15 cellular contexts compared by ENCODE assay signal in genomic region chrX:155577682-155578081, GRCh38. TPM values are rescaled to one million over a fixed set of nuclear protein-coding genes. Genes with fewer than 3 reads are reported as not detected.
DNase-seq lines count a peak whose midpoint lies in the region; ATAC-seq and TF ChIP-seq lines count a peak whose summit lies in the region.
"Had no signal": no experiment of that assay in that cellular context is flagged by ENCODE, and none has a peak within 500 bp of the region (broad histone marks: within the 10 kb centered on the region; RNA-seq: fewer than 3 reads in every experiment).

No MANE protein-coding gene starts in this region.

- no peak for TF ChIP-seq CTCF in osteoblast (IDR thresholded peaks at IDR 0.05; ENCODE audit: extremely low read depth, low read depth, low read length)

- no peak overlapping the region for H3K27ac ChIP-seq in osteoblast (ENCODE audit: low read depth, low read length)
- H3K27ac ChIP-seq: A549, parathyroid adenoma, spleen, thoracic aorta had no signal

- peaks cover 16% of the 10 kb centered on the region for H3K79me2 ChIP-seq in osteoblast (ENCODE audit: insufficient read depth, low read length)

- no peaks in the 10 kb centered on the region for H3K36me3 ChIP-seq in osteoblast (ENCODE audit: insufficient read depth, low read length)
- H3K36me3 ChIP-seq: spleen, thoracic aorta had no signal

- no peak overlapping the region for H3K4me2 ChIP-seq in osteoblast (ENCODE audit: insufficient read depth, low read length)
- H3K4me2 ChIP-seq: A549 had no signal

- H2AFZ ChIP-seq in osteoblast (ENCODE audit: low read length), result no peak overlapping the region
- H2AFZ ChIP-seq: parathyroid adenoma had no signal

- no peaks in the 10 kb centered on the region for H3K27me3 ChIP-seq in osteoblast (ENCODE audit: insufficient read depth, low read length)
- H3K27me3 ChIP-seq: spleen had no signal

- H4K20me1 ChIP-seq in osteoblast (ENCODE audit: insufficient read depth, low read length), result peaks cover 8% of the 10 kb centered on the region

- peak; percentile 5 for DNase-seq in activated CD4-positive, alpha-beta T cell treated with anti-CD3 and anti-CD28 coated beads for 48 hours
- DNase-seq in activated CD4-positive, alpha-beta T cell treated with anti-CD3 and anti-CD28 coated beads, Interleukin-2, amount 50 U/mL, for 48 hours, result no peak
- DNase-seq in RPMI8226 (peak; percentile 10), left lobe of liver (ENCODE audit: low spot score) (no peak), cerebellar cortex (ENCODE audit: low spot score) (no peak), osteoblast (ENCODE audit: insufficient read length, low spot score, missing footprints) (no peak)
- DNase-seq: activated T-cell treated with anti-CD3 and anti-CD28 coated beads, Interleukin-2, amount 50 U/mL, for 1 hour; mesenchymal stem cell; NCI-H2107; spleen had no signal

- H3K9me3 ChIP-seq in osteoblast (ENCODE audit: low read depth, low read length), result no peaks in the 10 kb centered on the region
- H3K9me3 ChIP-seq: thoracic aorta had no signal

- ATAC-seq in GM21825 (IDR thresholded peaks at IDR 0.05; ENCODE audit: unreplicated experiment) (peak; percentile 46), left lobe of liver (peak; percentile 31), HG03520 (IDR thresholded peaks at IDR 0.05; ENCODE audit: unreplicated experiment) (no peak)
- ATAC-seq: A549 had no signal

- no peak overlapping the region for H3K4me3 ChIP-seq in osteoblast (ENCODE audit: insufficient read depth, low read length)
- H3K4me3 ChIP-seq: A549, spleen, thoracic aorta had no signal

- no peaks in the 10 kb centered on the region for H3K4me1 ChIP-seq in osteoblast (ENCODE audit: insufficient read depth, low read length)
- H3K4me1 ChIP-seq: A549, parathyroid adenoma, spleen had no signal

RNA-seq across cellular contexts. Expression of gene SPRY3, which starts 34.7 kb away (rescaled TPM):
- total RNA-seq in left lobe of liver, result 0.48 TPM
- total RNA-seq in osteoblast, result 0.72 and 0.88 TPM in 2 replicates

RNA-seq across cellular contexts. Expression of gene TMLHE, which starts 35.1 kb away (rescaled TPM):
- total RNA-seq in left lobe of liver (16.1 TPM), osteoblast (13.8 and 15.0 TPM in 2 replicates)

Comparison
In these comparisons a context has a peak if more than half of its experiments do, and no peak if none do; other contexts are left out.
1. DNase-seq: peak in activated CD4-positive, alpha-beta T cell treated with anti-CD3 and anti-CD28 coated beads for 48 hours (single experiment) and RPMI8226 (single experiment); none in activated CD4-positive, alpha-beta T cell treated with anti-CD3 and anti-CD28 coated beads, Interleukin-2, amount 50 U/mL, for 48 hours (0 of 2), left lobe of liver (single experiment), cerebellar cortex (single experiment) and osteoblast (single experiment).